ENCODE assay signal across 12 cellular contexts in the genomic region with DNA sequence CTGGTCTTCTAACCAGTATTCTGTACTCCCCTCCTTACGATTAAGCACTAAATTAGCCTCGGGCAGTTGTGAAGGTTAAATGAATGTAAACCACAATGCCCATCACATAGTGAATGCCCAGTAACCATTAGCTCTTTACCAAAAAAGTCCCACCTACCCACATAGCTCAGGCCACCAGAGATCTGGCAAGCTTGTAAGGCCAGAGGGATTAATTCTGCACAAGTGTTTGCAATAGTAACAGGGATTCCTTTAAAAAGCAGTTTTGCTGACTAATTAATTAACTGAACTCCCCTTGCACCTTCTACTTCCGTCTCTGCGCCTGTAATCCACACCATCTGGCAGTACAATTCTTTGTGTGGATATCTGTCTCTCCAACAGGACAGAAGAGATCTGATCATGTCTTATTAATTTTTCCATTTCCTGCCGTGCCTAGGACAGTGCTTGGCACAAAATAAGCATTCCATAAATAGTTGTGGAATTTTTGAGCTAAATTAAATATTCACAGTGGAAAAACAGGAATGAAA. TPM values are rescaled to one million over a fixed set of nuclear protein-coding genes. Genes with fewer than 3 reads are reported as not detected.
DNase-seq lines count a peak whose midpoint lies in the region; ATAC-seq, FAIRE-seq and TF ChIP-seq lines count a peak whose summit lies in the region.
"Had no signal": no experiment of that assay in that cellular context is flagged by ENCODE, and none has a peak within 500 bp of the region (broad histone marks: within the 10 kb centered on the region; RNA-seq: fewer than 3 reads in every experiment).

No MANE protein-coding gene starts in this region.

- H2BK120ac ChIP-seq in mesendoderm (ENCODE audit: low read depth, low read length): no peak overlapping the region

- TF ChIP-seq EP300 in HepG2 (IDR thresholded peaks at IDR 0.05; ENCODE audit: low read depth in 2 of 2, low read length in 2 of 2) (no peak), HepG2 (CRISPR knock-in tag; IDR thresholded peaks at IDR 0.05; ENCODE audit: borderline replicate concordance) (no peak)

- H2BK5ac ChIP-seq in mesendoderm (ENCODE audit: low read length): no peak overlapping the region

- 43% methylated on average over 5 of the region's 5 CpGs for WGBS in HepG2 (ENCODE audit: low lambda C conversion rate)
- WGBS in mesendoderm (ENCODE audit: extremely low coverage, insufficient coverage, low lambda C conversion rate): no CpG with 5 or more reads among the region's 5 CpGs

- H3K27ac ChIP-seq in SK-N-MC: peak overlapping the region; percentile 96
- no peak overlapping the region for H3K27ac ChIP-seq in HepG2 (ENCODE audit: extremely low read length, insufficient read depth, low read length)
- no peak overlapping the region for H3K27ac ChIP-seq in mesendoderm (ENCODE audit: low read depth, low read length)
- H3K27ac ChIP-seq: thoracic aorta had no signal

- H3K79me1 ChIP-seq in mesendoderm (ENCODE audit: low read length): no peaks in the 10 kb centered on the region

- H3K36me3 ChIP-seq in SK-N-MC (ENCODE audit: insufficient read depth, low read length) (no peaks in the 10 kb centered on the region), HepG2 (replicated peaks in 1 of 2; ENCODE audit: control insufficient read depth in 1 of 2, insufficient read depth in 2 of 2, low read length in 2 of 2) (no peaks in the 10 kb centered on the region), mesendoderm (ENCODE audit: control insufficient read depth, insufficient read depth, low read length) (no peaks in the 10 kb centered on the region)
- H3K36me3 ChIP-seq: thoracic aorta had no signal

- no TSS peak for BruUV-seq in HepG2 (replicated peaks; lab: Mats Ljungman, UMichigan)

- intact Hi-C loops in HepG2 (cut with micrococcal nuclease; ENCODE audit: unreplicated experiment): no loop called here

- no peak overlapping the region for H2BK15ac ChIP-seq in mesendoderm (replicated peaks; ENCODE audit: low read depth)

- DNase-seq in D721Med (ENCODE audit: insufficient read length, low spot score): peak; percentile 70
- DNase-seq in LNCaP clone FGC (ENCODE audit: low read depth): no peak
- peak; percentile 64 for DNase-seq in SK-N-MC (ENCODE audit: low read depth, low spot score)
- no peak for DNase-seq in HepG2 (ENCODE audit: low spot score)
- no peak for DNase-seq in mesendoderm
- no peak for DNase-seq in stimulated activated CD4-positive, alpha-beta T cell treated with anti-CD3 and anti-CD28 coated beads, Interleukin-4, amount 100 ng/mL, for 1 hour
- DNase-seq: activated CD4-positive, CD25-positive, alpha-beta regulatory T cell; effector CD4-positive, alpha-beta T cell had no signal

- no peak overlapping the region for H3K4ac ChIP-seq in mesendoderm (ENCODE audit: low read depth, low read length)

- H3K18ac ChIP-seq in mesendoderm (ENCODE audit: low read length): no peak overlapping the region

- no peak for TF ChIP-seq POLR2A in HepG2 (IDR thresholded peaks at IDR 0.05; ENCODE audit: insufficient read depth in 1 of 2, low read depth in 2 of 2, low read length in 2 of 2)

- H3K79me2 ChIP-seq in HepG2 (ENCODE audit: insufficient read depth, low read length): no peaks in the 10 kb centered on the region
- H3K79me2 ChIP-seq in mesendoderm (ENCODE audit: control insufficient read depth, insufficient read depth, low read length): no peaks in the 10 kb centered on the region

- no peak overlapping the region for H2AFZ ChIP-seq in HepG2 (ENCODE audit: low read length)

- no peak overlapping the region for H3K56ac ChIP-seq in mesendoderm (ENCODE audit: low read length)

- H3K27me3 ChIP-seq in HepG2 (ENCODE audit: control insufficient read depth in 1 of 2, insufficient read depth in 2 of 2, low read length in 2 of 2): peaks cover 0 to 24% of the 10 kb centered on the region in 2 experiments; a peak in 2 of 5 replicates
- no peaks in the 10 kb centered on the region for H3K27me3 ChIP-seq in mesendoderm (ENCODE audit: insufficient read depth, low read length, poor library complexity)

- in situ Hi-C loops in HepG2 (cut with HindIII; ENCODE audit: extremely low pct_ligation_motif_present, low pct_unique_long_range_greater_than_20kb): no loop called here

- ATAC-seq in HepG2: no peak
- ATAC-seq in GM19324 (IDR thresholded peaks at IDR 0.05; ENCODE audit: low FRiP score, unreplicated experiment): no peak
- ATAC-seq in HG03135 (IDR thresholded peaks at IDR 0.05; ENCODE audit: unreplicated experiment): no peak

- H4K5ac ChIP-seq in mesendoderm (ENCODE audit: low read length): no peak overlapping the region

- no peaks in the 10 kb centered on the region for H3K9me3 ChIP-seq in SK-N-MC (ENCODE audit: low read depth, low read length)
- H3K9me3 ChIP-seq in HepG2 (ENCODE audit: low read length): no peaks in the 10 kb centered on the region
- H3K9me3 ChIP-seq: thoracic aorta had no signal

- TF ChIP-seq CTCF in D721Med (IDR thresholded peaks at IDR 0.05; ENCODE audit: insufficient read depth, missing control alignments) (no peak), LNCaP clone FGC (IDR thresholded peaks at IDR 0.05; ENCODE audit: control insufficient read depth, extremely low read depth, insufficient read depth) (no peak), HepG2 (CRISPR knock-in tag; IDR thresholded peaks at IDR 0.05) (no peak)

- no peak overlapping the region for H4K8ac ChIP-seq in mesendoderm (ENCODE audit: low read depth, low read length)

- H3K4me2 ChIP-seq in HepG2 (ENCODE audit: low read depth, low read length) (no peak overlapping the region), mesendoderm (ENCODE audit: low read length) (no peak overlapping the region)

- FAIRE-seq in D721Med (lab: Jason Lieb, UNC) (peak; percentile 88), HepG2 (lab: Jason Lieb, UNC) (no peak)

- H3K23ac ChIP-seq in mesendoderm (ENCODE audit: low read length): no peak overlapping the region

- no peaks in the 10 kb centered on the region for H3K4me1 ChIP-seq in HepG2 (ENCODE audit: insufficient read depth, low read length)
- H3K4me1 ChIP-seq in mesendoderm (ENCODE audit: control insufficient read depth, low read depth, low read length): no peaks in the 10 kb centered on the region

- H4K20me1 ChIP-seq in HepG2 (ENCODE audit: insufficient read depth, low read length): no peaks in the 10 kb centered on the region

- CTCF ChIA-PET in HepG2 (lab: Yijun Ruan, JAX; ENCODE audit: low intra/inter-chr PET ratio, low total read pairs): no interaction called here

- no peak for TF ChIP-seq RAD21 in HepG2 (CRISPR knock-in tag; IDR thresholded peaks at IDR 0.05)

- POLR2A ChIA-PET in HepG2 (lab: Yijun Ruan, JAX): no interaction called here

- no peak overlapping the region for H2AK5ac ChIP-seq in mesendoderm (ENCODE audit: low read length)

- H3K9ac ChIP-seq in SK-N-MC (ENCODE audit: insufficient read length) (no peak overlapping the region), HepG2 (ENCODE audit: insufficient read depth, low read depth, low read length) (no peak overlapping the region), mesendoderm (ENCODE audit: low read length) (no peak overlapping the region)

- H3K4me3 ChIP-seq in LNCaP clone FGC (ENCODE audit: low read depth, low read length) (peak overlapping the region; percentile 37; the same call in 1 of the 2 replicates), SK-N-MC (peak overlapping the region; percentile 66), HepG2 (replicated peaks in 1 of 3; ENCODE audit: insufficient read depth in 1 of 3, low read depth in 2 of 3, low read length in 3 of 3) (no peak overlapping the region), mesendoderm (ENCODE audit: low read length) (no peak overlapping the region)
- H3K4me3 ChIP-seq: smooth muscle cell, thoracic aorta had no signal

TF ChIP-seq in HepG2, 621 proteins besides CTCF, POLR2A, EP300 and RAD21 (continues in another document):
- no peak for TF ChIP-seq SP2 (CRISPR knock-in tag; IDR thresholded peaks at IDR 0.05)
- no peak for TF ChIP-seq EEA1 (CRISPR knock-in tag; IDR thresholded peaks at IDR 0.05; ENCODE audit: borderline replicate concordance)
- TF ChIP-seq, protein P1, sequence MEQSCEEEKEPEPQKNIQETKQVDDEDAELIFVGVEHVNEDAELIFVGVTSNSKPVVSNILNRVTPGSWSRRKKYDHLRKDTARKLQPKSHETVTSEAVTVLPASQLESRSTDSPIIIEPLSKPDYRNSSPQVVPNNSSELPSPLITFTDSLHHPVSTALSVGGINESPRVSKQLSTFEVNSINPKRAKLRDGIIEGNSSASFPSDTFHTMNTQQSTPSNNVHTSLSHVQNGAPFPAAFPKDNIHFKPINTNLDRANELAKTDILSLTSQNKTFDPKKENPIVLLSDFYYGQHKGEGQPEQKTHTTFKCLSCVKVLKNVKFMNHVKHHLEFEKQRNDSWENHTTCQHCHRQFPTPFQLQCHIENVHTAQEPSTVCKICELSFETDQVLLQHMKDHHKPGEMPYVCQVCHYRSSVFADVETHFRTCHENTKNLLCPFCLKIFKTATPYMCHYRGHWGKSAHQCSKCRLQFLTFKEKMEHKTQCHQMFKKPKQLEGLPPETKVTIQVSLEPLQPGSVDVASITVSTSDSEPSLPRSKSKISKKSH (CRISPR knock-in tag; IDR thresholded peaks at IDR 0.05; ENCODE audit: borderline replicate concordance): no peak
- no peak for TF ChIP-seq TBP (CRISPR knock-in tag; IDR thresholded peaks at IDR 0.05)

RNA-seq across cellular contexts. Expression of a gene that starts 36.2 kb away (rescaled TPM):
- 0.45 and 2.0 TPM in 2 replicates for total RNA-seq in HepG2 (2016; rRNA removed; fragmentation: Illumina TruSeq; extraction: Trizol)
- 0.79 and 0.81 TPM in 2 replicates for total RNA-seq in HepG2 (2016; cell fraction: cytosol; rRNA removed; fragmentation: Illumina TruSeq; extraction: Trizol; ENCODE audit: low read depth)
- total RNA-seq in HepG2 (2016; cell fraction: insoluble cytoplasmic fraction; rRNA removed; fragmentation: Illumina TruSeq; extraction: Trizol): 0.83 and 1.8 TPM in 2 replicates
- 0.68 and 1.4 TPM in 2 replicates for total RNA-seq in HepG2 (2016; cell fraction: membrane; rRNA removed; fragmentation: Illumina TruSeq; extraction: Trizol)
- 1.2 and 2.0 TPM in 2 replicates for total RNA-seq in HepG2 (2016; cell fraction: nucleus; rRNA removed; fragmentation: Illumina TruSeq; extraction: Trizol)
- polyA plus RNA-seq in HepG2 (2011; rRNA removed): 5.8 and 11.4 TPM in 2 replicates
- polyA plus RNA-seq in HepG2 (2011; cell fraction: cytosol; rRNA removed): 8.5 and 9.3 TPM in 2 replicates
- 3.3 and 6.4 TPM in 2 replicates for polyA plus RNA-seq in HepG2 (2011; cell fraction: nucleus; rRNA removed)
- polyA plus RNA-seq in HepG2 (2012): 18.9 and 24.8 TPM in 2 replicates
- 0.59 and 1.1 TPM in 2 replicates for polyA plus RNA-seq in HepG2 (2016; cell fraction: cytosol; fragmentation: Illumina TruSeq; extraction: Trizol; ENCODE audit: low read depth)
- 0.91 and 1.3 TPM in 2 replicates for polyA plus RNA-seq in HepG2 (2016; cell fraction: insoluble cytoplasmic fraction; fragmentation: Illumina TruSeq; extraction: Trizol; ENCODE audit: low read depth)
- 1.1 and 1.2 TPM in 2 replicates for polyA plus RNA-seq in HepG2 (2016; cell fraction: membrane; fragmentation: Illumina TruSeq; extraction: Trizol; ENCODE audit: low read depth)
- polyA plus RNA-seq in HepG2 (2016; cell fraction: nucleus; fragmentation: Illumina TruSeq; extraction: Trizol; ENCODE audit: insufficient read depth, low read depth): 3.8 and 3.9 TPM in 2 replicates
- 0.19 and 1.9 TPM in 2 replicates for polyA minus RNA-seq in HepG2 (2011; rRNA and poly(A)+ RNA removed; ENCODE audit: low replicate concordance)
- polyA minus RNA-seq in HepG2 (2011; cell fraction: cytosol; rRNA and poly(A)+ RNA removed): 1.7 and 3.2 TPM in 2 replicates
- polyA minus RNA-seq in HepG2 (2011; cell fraction: nucleus; rRNA and poly(A)+ RNA removed): 0.52 and 0.99 TPM in 2 replicates
- polyA plus RNA-seq in mesendoderm (2013, experiment 1 of 2): 158 TPM
- polyA plus RNA-seq in mesendoderm (2013, experiment 2 of 2): 159 TPM

Comparison
In these comparisons a context has a peak if more than half of its experiments do, and no peak if none do; other contexts are left out.
1. DNase-seq: peak in D721Med (single experiment) and SK-N-MC (single experiment); none in LNCaP clone FGC (single experiment), HepG2 (single experiment), mesendoderm (single experiment) and stimulated activated CD4-positive, alpha-beta T cell treated with anti-CD3 and anti-CD28 coated beads, Interleukin-4, amount 100 ng/mL, for 1 hour (single experiment).
2. H3K4me3 ChIP-seq: peak in LNCaP clone FGC (single experiment) and SK-N-MC (single experiment); none in HepG2 (0 of 3) and mesendoderm (single experiment).